ENCODE assay signal across 14 cellular contexts in genomic region chr14:24211311-24211710, GRCh38. TPM values are rescaled to one million over a fixed set of nuclear protein-coding genes. Genes with fewer than 3 reads are reported as not detected.
DNase-seq lines count a peak whose midpoint lies in the region; ATAC-seq and TF ChIP-seq lines count a peak whose summit lies in the region.
"Had no signal": no experiment of that assay in that cellular context is flagged by ENCODE, and none has a peak within 500 bp of the region (broad histone marks: within the 10 kb centered on the region; RNA-seq: fewer than 3 reads in every experiment).

No MANE protein-coding gene starts in this region.

- no peak overlapping the region for H3K9ac ChIP-seq in DND-41 (ENCODE audit: low read depth, low read length)

- H3K4me3 ChIP-seq in CD4-positive, CD25-positive, alpha-beta regulatory T cell (ENCODE audit: low read depth, low read length): no peak overlapping the region
- H3K4me3 ChIP-seq in DND-41 (ENCODE audit: low read depth in 1 of 2, low read length in 2 of 2) (no peak overlapping the region), stomach (no peak overlapping the region)
- H3K4me3 ChIP-seq: thoracic aorta had no signal

- no peak overlapping the region for H3K27ac ChIP-seq in CD4-positive, CD25-positive, alpha-beta regulatory T cell (ENCODE audit: insufficient read depth, low read length, poor library complexity, severe bottlenecking)
- H3K27ac ChIP-seq in DND-41 (ENCODE audit: low read length) (no peak overlapping the region), stomach (no peak overlapping the region)
- H3K27ac ChIP-seq: thoracic aorta had no signal

- intact Hi-C loops in activated T-helper 2 cell treated with anti-CD3 and anti-CD28 coated beads, Interferon-gamma antibody, Interleukin-2, Interleukin-4, amounts not matched to agents 10 μg/mL and 5 μg/mL and 100 μg/mL, durations not matched to agents 14 hours and 24 hours and 36 hours (cut with micrococcal nuclease): loop anchor here (5.0 kb wide), 1 partner anchor 69 kb away; the partner anchor contains the start of gene EMC9
- intact Hi-C loops in stomach (cut with DNase I; ENCODE audit: low total_unique reads): no loop called here

- H3K79me2 ChIP-seq in DND-41 (ENCODE audit: insufficient read depth, low read length): peaks cover 43% of the 10 kb centered on the region

- H3K36me3 Mint-ChIP-seq in CD4-positive, CD25-positive, alpha-beta regulatory T cell: peaks cover 40% of the 10 kb centered on the region
- peaks cover 71% of the 10 kb centered on the region for H3K36me3 Mint-ChIP-seq in activated T-helper 2 cell treated with anti-CD3 and anti-CD28 coated beads, Interferon-gamma antibody, Interleukin-2, Interleukin-4, amounts not matched to agents 10 μg/mL and 5 μg/mL and 100 μg/mL, durations not matched to agents 14 hours and 24 hours and 36 hours (ENCODE audit: low read depth)
- peaks cover 25% of the 10 kb centered on the region for H3K36me3 Mint-ChIP-seq in natural killer cell treated with Interleukin-12 subunit alpha and Interleukin-12 subunit beta and Interleukin-15 and Interleukin-18, amount 100 ng/mL, for 72 hours

- TF ChIP-seq CTCF in DND-41 (IDR thresholded peaks at IDR 0.05; ENCODE audit: borderline replicate concordance, extremely low read depth, low read length, poor library complexity, severe bottlenecking) (no peak), stomach (IDR thresholded peaks at IDR 0.05) (no peak)

- no peak for TF ChIP-seq EP300 in stomach (IDR thresholded peaks at IDR 0.05)

- peaks cover 46% of the 10 kb centered on the region for H3K36me3 ChIP-seq in CD4-positive, CD25-positive, alpha-beta regulatory T cell (ENCODE audit: control insufficient read depth, insufficient read depth, low read length)
- H3K36me3 ChIP-seq in DND-41 (ENCODE audit: insufficient read depth, low read length) (peaks cover 50% of the 10 kb centered on the region), stomach (peaks cover 46 to 53% (median 52%) of the 10 kb centered on the region in 4 donors)

- no peak for ATAC-seq in CD4-positive, CD25-positive, alpha-beta regulatory T cell (ENCODE audit: low read depth in 2 of 2)
- ATAC-seq in DND-41 (ENCODE audit: insufficient read depth, low read depth): no peak
- no peak for ATAC-seq in natural killer cell treated with Interleukin-12 subunit alpha and Interleukin-12 subunit beta and Interleukin-15 and Interleukin-18, amount 100 ng/mL, for 72 hours

- WGBS in stomach, 5 donors: 91 to 96% (median 93%) methylated on average over 6 of the region's 6 CpGs

- no peak overlapping the region for H2AFZ ChIP-seq in DND-41 (ENCODE audit: low read depth, low read length)

- peak overlapping the region; percentile 95 to 98 (median 96) for H3K4me3 Mint-ChIP-seq in CD4-positive, CD25-positive, alpha-beta regulatory T cell
- peak overlapping the region; percentile 95 for H3K4me3 Mint-ChIP-seq in activated T-helper 2 cell treated with anti-CD3 and anti-CD28 coated beads, Interferon-gamma antibody, Interleukin-2, Interleukin-4, amounts not matched to agents 10 μg/mL and 5 μg/mL and 100 μg/mL, durations not matched to agents 14 hours and 24 hours and 36 hours (ENCODE audit: low read depth)
- H3K4me3 Mint-ChIP-seq in natural killer cell treated with Interleukin-12 subunit alpha and Interleukin-12 subunit beta and Interleukin-15 and Interleukin-18, amount 100 ng/mL, for 72 hours: no peak overlapping the region

- peak overlapping the region; percentile 92 for H3K4me2 ChIP-seq in DND-41 (ENCODE audit: insufficient read depth, low read length)

- DNase-seq in CD4-positive, CD25-positive, alpha-beta regulatory T cell: no peak
- no peak for DNase-seq in DND-41
- DNase-seq in activated T-helper 2 cell treated with anti-CD3 and anti-CD28 coated beads, Interferon-gamma antibody, Interleukin-2, Interleukin-4, amounts not matched to agents 10 μg/mL and 5 μg/mL and 100 μg/mL, durations not matched to agents 14 hours and 24 hours and 36 hours (ENCODE audit: low spot score): no peak
- no peak for DNase-seq in natural killer cell treated with Interleukin-12 subunit alpha and Interleukin-12 subunit beta and Interleukin-15 and Interleukin-18, amount 100 ng/mL, for 72 hours (ENCODE audit: low spot score)
- no peak for DNase-seq in A172 (ENCODE audit: low spot score)
- no peak for DNase-seq in stomach
- DNase-seq in DMS53 treated with DMSO at 0.1 percent for 48 hours (lab: John Stamatoyannopoulos, UW; ENCODE audit: unreplicated experiment): no peak
- DNase-seq in HK-2 (ENCODE audit: unreplicated experiment): no peak
- DNase-seq: NCI-H1694 had no signal

- no peaks in the 10 kb centered on the region for H3K27me3 ChIP-seq in CD4-positive, CD25-positive, alpha-beta regulatory T cell (ENCODE audit: control insufficient read depth, insufficient read depth, low read length)
- H3K27me3 ChIP-seq in DND-41 (ENCODE audit: insufficient read depth, low read length, poor library complexity) (no peaks in the 10 kb centered on the region), stomach (no peaks in the 10 kb centered on the region)

- no peak for TF ChIP-seq POLR2A in stomach (IDR thresholded peaks at IDR 0.05)

- no peaks in the 10 kb centered on the region for H3K9me3 ChIP-seq in CD4-positive, CD25-positive, alpha-beta regulatory T cell (ENCODE audit: control insufficient read depth in 2 of 2, low read length in 2 of 2)
- H3K9me3 ChIP-seq in DND-41 (ENCODE audit: insufficient read depth, low read length, severe bottlenecking) (no peaks in the 10 kb centered on the region), stomach (no peaks in the 10 kb centered on the region)
- H3K9me3 ChIP-seq: thoracic aorta had no signal

- H3K27me3 Mint-ChIP-seq in CD4-positive, CD25-positive, alpha-beta regulatory T cell: no peaks in the 10 kb centered on the region
- H3K27me3 Mint-ChIP-seq in activated T-helper 2 cell treated with anti-CD3 and anti-CD28 coated beads, Interferon-gamma antibody, Interleukin-2, Interleukin-4, amounts not matched to agents 10 μg/mL and 5 μg/mL and 100 μg/mL, durations not matched to agents 14 hours and 24 hours and 36 hours (ENCODE audit: low read depth): no peaks in the 10 kb centered on the region
- no peaks in the 10 kb centered on the region for H3K27me3 Mint-ChIP-seq in natural killer cell treated with Interleukin-12 subunit alpha and Interleukin-12 subunit beta and Interleukin-15 and Interleukin-18, amount 100 ng/mL, for 72 hours

- H3K27ac Mint-ChIP-seq in CD4-positive, CD25-positive, alpha-beta regulatory T cell: peak overlapping the region in 2 of 3 donors; percentile 99 to 100
- H3K27ac Mint-ChIP-seq in activated T-helper 2 cell treated with anti-CD3 and anti-CD28 coated beads, Interferon-gamma antibody, Interleukin-2, Interleukin-4, amounts not matched to agents 10 μg/mL and 5 μg/mL and 100 μg/mL, durations not matched to agents 14 hours and 24 hours and 36 hours: peak overlapping the region; percentile 36
- peak overlapping the region; percentile 97 to 99 for H3K27ac Mint-ChIP-seq in natural killer cell treated with Interleukin-12 subunit alpha and Interleukin-12 subunit beta and Interleukin-15 and Interleukin-18, amount 100 ng/mL, for 72 hours

- no peaks in the 10 kb centered on the region for H4K20me1 ChIP-seq in DND-41 (ENCODE audit: insufficient read depth, low read length)

- peaks cover 0 to 2% (median 0%) of the 10 kb centered on the region in 7 donors for H3K9me3 Mint-ChIP-seq in CD4-positive, CD25-positive, alpha-beta regulatory T cell
- H3K9me3 Mint-ChIP-seq in activated T-helper 2 cell treated with anti-CD3 and anti-CD28 coated beads, Interferon-gamma antibody, Interleukin-2, Interleukin-4, amounts not matched to agents 10 μg/mL and 5 μg/mL and 100 μg/mL, durations not matched to agents 14 hours and 24 hours and 36 hours: no peaks in the 10 kb centered on the region
- no peaks in the 10 kb centered on the region for H3K9me3 Mint-ChIP-seq in natural killer cell treated with Interleukin-12 subunit alpha and Interleukin-12 subunit beta and Interleukin-15 and Interleukin-18, amount 100 ng/mL, for 72 hours

- H3K4me1 Mint-ChIP-seq in CD4-positive, CD25-positive, alpha-beta regulatory T cell: peaks cover 6 to 75% (median 53%) of the 10 kb centered on the region in 4 donors
- peaks cover 30% of the 10 kb centered on the region for H3K4me1 Mint-ChIP-seq in activated T-helper 2 cell treated with anti-CD3 and anti-CD28 coated beads, Interferon-gamma antibody, Interleukin-2, Interleukin-4, amounts not matched to agents 10 μg/mL and 5 μg/mL and 100 μg/mL, durations not matched to agents 14 hours and 24 hours and 36 hours (ENCODE audit: low read depth)
- peaks cover 50 to 59% of the 10 kb centered on the region in 2 donors for H3K4me1 Mint-ChIP-seq in natural killer cell treated with Interleukin-12 subunit alpha and Interleukin-12 subunit beta and Interleukin-15 and Interleukin-18, amount 100 ng/mL, for 72 hours (ENCODE audit: low read depth in 2 of 2)

- peaks cover 39% of the 10 kb centered on the region for H3K4me1 ChIP-seq in CD4-positive, CD25-positive, alpha-beta regulatory T cell (ENCODE audit: control insufficient read depth, insufficient read depth, low read length, poor library complexity, severe bottlenecking)
- H3K4me1 ChIP-seq in DND-41 (ENCODE audit: insufficient read depth, low read length) (peaks cover 39% of the 10 kb centered on the region), stomach (peaks cover 9 to 50% (median 38%) of the 10 kb centered on the region in 4 donors)

RNA-seq across cellular contexts. Expression of gene CHMP4A, which starts 2.0 kb away (rescaled TPM):
- total RNA-seq in CD4-positive, CD25-positive, alpha-beta regulatory T cell: 108 TPM
- 100 to 1,000 TPM; 122 to 154 (median 142) TPM for polyA plus RNA-seq in CD4-positive, CD25-positive, alpha-beta regulatory T cell
- total RNA-seq in activated T-helper 2 cell treated with anti-CD3 and anti-CD28 coated beads, Interferon-gamma antibody, Interleukin-2, Interleukin-4, amounts not matched to agents 10 μg/mL and 5 μg/mL and 100 μg/mL, durations not matched to agents 14 hours and 24 hours and 36 hours: 80.0 and 82.4 TPM in 2 replicates
- total RNA-seq in natural killer cell treated with Interleukin-12 subunit alpha and Interleukin-12 subunit beta and Interleukin-15 and Interleukin-18, amount 100 ng/mL, for 72 hours: 10 to 100 TPM; 66.2 to 95.0 TPM
- 19.8 and 38.1 TPM in 2 replicates for total RNA-seq in A172 (2014; rRNA removed; shearing (Covaris generic))
- total RNA-seq in stomach: 10 to 100 TPM in 4 of 5 donors, not detected in 1; 27.8 to 37.2 (median 31.8) TPM
- polyA plus RNA-seq in stomach: 100 to 1,000 TPM in 1 of 3 donors, 10 to 100 TPM in 2; 66.5 to 135 (median 70.7) TPM

RNA-seq across cellular contexts. Expression of gene MDP1, which starts 4.6 kb away (rescaled TPM):
- total RNA-seq in CD4-positive, CD25-positive, alpha-beta regulatory T cell: 6.0 TPM
- 10 to 100 TPM; 29.0 to 52.6 (median 35.6) TPM for polyA plus RNA-seq in CD4-positive, CD25-positive, alpha-beta regulatory T cell
- total RNA-seq in activated T-helper 2 cell treated with anti-CD3 and anti-CD28 coated beads, Interferon-gamma antibody, Interleukin-2, Interleukin-4, amounts not matched to agents 10 μg/mL and 5 μg/mL and 100 μg/mL, durations not matched to agents 14 hours and 24 hours and 36 hours: 13.2 and 13.5 TPM in 2 replicates
- total RNA-seq in natural killer cell treated with Interleukin-12 subunit alpha and Interleukin-12 subunit beta and Interleukin-15 and Interleukin-18, amount 100 ng/mL, for 72 hours: 10 to 100 TPM in 1 of 2 donors, 1 to 10 TPM in 1; 9.1 to 11.3 TPM
- total RNA-seq in A172 (2014; rRNA removed; shearing (Covaris generic)): 6.4 and 20.2 TPM in 2 replicates
- total RNA-seq in stomach: 10 to 100 TPM in 3 of 5 donors, 1 to 10 TPM in 1, not detected in 1; 9.3 to 16.1 (median 14.2) TPM
- 10 to 100 TPM; 25.6 to 26.9 (median 26.2) TPM for polyA plus RNA-seq in stomach

RNA-seq across cellular contexts. Expression of gene TSSK4, which starts 5.8 kb away (rescaled TPM):
- 0.44 TPM for total RNA-seq in CD4-positive, CD25-positive, alpha-beta regulatory T cell
- 1 to 10 TPM in 3 of 4 donors, under 1 TPM in 1; 0.86 to 1.5 (median 1.2) TPM for polyA plus RNA-seq in CD4-positive, CD25-positive, alpha-beta regulatory T cell
- 0.21 TPM in 1 of 2 replicates, not detected in the other for total RNA-seq in activated T-helper 2 cell treated with anti-CD3 and anti-CD28 coated beads, Interferon-gamma antibody, Interleukin-2, Interleukin-4, amounts not matched to agents 10 μg/mL and 5 μg/mL and 100 μg/mL, durations not matched to agents 14 hours and 24 hours and 36 hours
- under 1 TPM in 1 of 2 donors, not detected in 1; 0.95 TPM for total RNA-seq in natural killer cell treated with Interleukin-12 subunit alpha and Interleukin-12 subunit beta and Interleukin-15 and Interleukin-18, amount 100 ng/mL, for 72 hours
- not detected in 2 replicates for total RNA-seq in A172 (2014; rRNA removed; shearing (Covaris generic))
- total RNA-seq in stomach: under 1 TPM in 1 of 5 donors, not detected in 4; 0.73 TPM
- polyA plus RNA-seq in stomach: not detected
- total RNA-seq: cardiac septum, HT1080, thoracic aorta had no signal
- polyA plus RNA-seq: BJ, H1 had no signal

RNA-seq across cellular contexts. Expression of gene TM9SF1, which starts 16.1 kb away (rescaled TPM):
- total RNA-seq in CD4-positive, CD25-positive, alpha-beta regulatory T cell: 20.0 TPM
- 10 to 100 TPM; 36.8 to 42.3 (median 40.0) TPM for polyA plus RNA-seq in CD4-positive, CD25-positive, alpha-beta regulatory T cell
- total RNA-seq in activated T-helper 2 cell treated with anti-CD3 and anti-CD28 coated beads, Interferon-gamma antibody, Interleukin-2, Interleukin-4, amounts not matched to agents 10 μg/mL and 5 μg/mL and 100 μg/mL, durations not matched to agents 14 hours and 24 hours and 36 hours: 27.8 and 30.8 TPM in 2 replicates
- 10 to 100 TPM; 27.6 to 30.2 TPM for total RNA-seq in natural killer cell treated with Interleukin-12 subunit alpha and Interleukin-12 subunit beta and Interleukin-15 and Interleukin-18, amount 100 ng/mL, for 72 hours
- 45.3 and 50.8 TPM in 2 replicates for total RNA-seq in A172 (2014; rRNA removed; shearing (Covaris generic))
- 10 to 100 TPM in 4 of 5 donors, 1 to 10 TPM in 1; 6.4 to 79.7 (median 31.6) TPM for total RNA-seq in stomach
- polyA plus RNA-seq in stomach: 10 to 100 TPM; 14.6 to 28.2 (median 14.7) TPM

RNA-seq across cellular contexts. Expression of gene NEDD8, which starts 20.9 kb away (rescaled TPM):
- total RNA-seq in CD4-positive, CD25-positive, alpha-beta regulatory T cell: 89.1 TPM
- polyA plus RNA-seq in CD4-positive, CD25-positive, alpha-beta regulatory T cell: 100 to 1,000 TPM; 334 to 440 (median 349) TPM
- 194 and 202 TPM in 2 replicates for total RNA-seq in activated T-helper 2 cell treated with anti-CD3 and anti-CD28 coated beads, Interferon-gamma antibody, Interleukin-2, Interleukin-4, amounts not matched to agents 10 μg/mL and 5 μg/mL and 100 μg/mL, durations not matched to agents 14 hours and 24 hours and 36 hours
- total RNA-seq in natural killer cell treated with Interleukin-12 subunit alpha and Interleukin-12 subunit beta and Interleukin-15 and Interleukin-18, amount 100 ng/mL, for 72 hours: 100 to 1,000 TPM; 196 to 199 TPM
- total RNA-seq in A172 (2014; rRNA removed; shearing (Covaris generic)): 201 and 286 TPM in 2 replicates
- total RNA-seq in stomach: 100 to 1,000 TPM in 3 of 5 donors, 10 to 100 TPM in 1, not detected in 1; 85.4 to 166 (median 132) TPM
- 100 to 1,000 TPM; 235 to 244 (median 237) TPM for polyA plus RNA-seq in stomach

Comparison
In these comparisons a context has a peak if more than half of its experiments do, and no peak if none do; other contexts are left out.
1. H3K27ac Mint-ChIP-seq: peak in every context shown above with its lines; median percentile 100 in CD4-positive, CD25-positive, alpha-beta regulatory T cell; 98 in natural killer cell treated with Interleukin-12 subunit alpha and Interleukin-12 subunit beta and Interleukin-15 and Interleukin-18, amount 100 ng/mL, for 72 hours; 36 in activated T-helper 2 cell treated with anti-CD3 and anti-CD28 coated beads, Interferon-gamma antibody, Interleukin-2, Interleukin-4, amounts not matched to agents 10 μg/mL and 5 μg/mL and 100 μg/mL, durations not matched to agents 14 hours and 24 hours and 36 hours.